Comparison of ENCODE assay signal across 11 cellular contexts in genomic region chr16:67937713-67938112, GRCh38. TPM values are rescaled to one million over a fixed set of nuclear protein-coding genes. Genes with fewer than 3 reads are reported as not detected.
A peak's percentile ranks its signal among the peaks of the same experiment; 100 is the strongest.
DNase-seq lines count a peak whose midpoint lies in the region; ATAC-seq and TF ChIP-seq lines count a peak whose summit lies in the region.
"Not testable (repeated sequence)": the region's sequence is repeated elsewhere in the genome, so short reads cannot be mapped to it uniquely, and the experiment has no call there.
"Had no signal": no experiment of that assay in that cellular context is flagged by ENCODE, and none has a peak within 500 bp of the region (broad histone marks: within the 10 kb centered on the region; RNA-seq: fewer than 3 reads in every experiment).

No MANE protein-coding gene starts in this region.

- H3K4me3 ChIP-seq in A673 (ENCODE audit: low read depth, low read length, poor library complexity, severe bottlenecking) (peak overlapping the region; percentile 85), neutrophil (ENCODE audit: low read depth in 1 of 2, low read length in 1 of 2) (peak overlapping the region in 1 of 2 experiments; percentile 89)
- H3K4me3 ChIP-seq in heart left ventricle: not testable (repeated sequence)

- not testable (repeated sequence) for TF ChIP-seq POLR2A in heart left ventricle (IDR thresholded peaks at IDR 0.05)

- H3K36me3 ChIP-seq in A673 (ENCODE audit: insufficient read depth, low read length, poor library complexity, severe bottlenecking): not testable (repeated sequence)
- H3K36me3 ChIP-seq in heart left ventricle (peaks cover 0 to 63% (median 40%) of the 10 kb centered on the region in 9 donors), neutrophil (peaks cover 31% of the 10 kb centered on the region)

- intact Hi-C loops in A673 (cut with micrococcal nuclease; ENCODE audit: unreplicated experiment): not testable (repeated sequence)
- intact Hi-C loops in heart left ventricle (cut with DNase I): loop anchor here in 5 of 10 donors (5.0 to 10.0 kb wide), 3 partner anchors 97 to 413 kb away; partner anchors contain the start of gene RIPOR1 (in 2 of the 5)

- peak overlapping the region; percentile 60 for H3K4me3 Mint-ChIP-seq in HFFc6
- peak overlapping the region; percentile 24; the same call in 1 of the 2 replicates for H3K4me3 Mint-ChIP-seq in WTC11
- H3K4me3 Mint-ChIP-seq in activated naive CD8-positive, alpha-beta T cell treated with anti-CD3 and anti-CD28 coated beads, Interleukin-2, amount 10 ng/mL, durations not matched to agents 7 days and 5 days: peak overlapping the region; percentile 99

- not testable (repeated sequence) for H3K27ac ChIP-seq in A673 (ENCODE audit: low read depth, low read length, poor library complexity, severe bottlenecking)
- H3K27ac ChIP-seq in heart left ventricle (peak overlapping the region in 7 of 12 donors; percentile 87 to 99 (median 92)), neutrophil (peak overlapping the region; percentile 95)

- H3K27me3 Mint-ChIP-seq in HFFc6 (ENCODE audit: insufficient read depth): peaks cover 43% of the 10 kb centered on the region
- H3K27me3 Mint-ChIP-seq in WTC11 (ENCODE audit: low read depth); activated naive CD8-positive, alpha-beta T cell treated with anti-CD3 and anti-CD28 coated beads, Interleukin-2, amount 10 ng/mL, durations not matched to agents 7 days and 5 days: not testable (repeated sequence)

- not testable (repeated sequence) for BruUV-seq in A673 (replicated peaks; lab: Mats Ljungman, UMichigan)

- H3K27me3 ChIP-seq in A673 (replicated peaks; ENCODE audit: insufficient read depth, low read depth, low read length, poor library complexity); heart left ventricle; neutrophil: not testable (repeated sequence)

- peaks cover 15% of the 10 kb centered on the region; the same call in 1 of the 2 replicates for H3K36me3 Mint-ChIP-seq in HFFc6 (ENCODE audit: low read depth)
- H3K36me3 Mint-ChIP-seq in WTC11: not testable (repeated sequence)
- peaks cover 27% of the 10 kb centered on the region for H3K36me3 Mint-ChIP-seq in activated naive CD8-positive, alpha-beta T cell treated with anti-CD3 and anti-CD28 coated beads, Interleukin-2, amount 10 ng/mL, durations not matched to agents 7 days and 5 days

- H3K9me3 Mint-ChIP-seq in HFFc6; WTC11; activated naive CD8-positive, alpha-beta T cell treated with anti-CD3 and anti-CD28 coated beads, Interleukin-2, amount 10 ng/mL, durations not matched to agents 7 days and 5 days: not testable (repeated sequence)

- peaks cover 29% of the 10 kb centered on the region for H3K4me1 Mint-ChIP-seq in HFFc6 (ENCODE audit: low read depth)
- H3K4me1 Mint-ChIP-seq in WTC11: peaks cover 27% of the 10 kb centered on the region
- peaks cover 43% of the 10 kb centered on the region for H3K4me1 Mint-ChIP-seq in activated naive CD8-positive, alpha-beta T cell treated with anti-CD3 and anti-CD28 coated beads, Interleukin-2, amount 10 ng/mL, durations not matched to agents 7 days and 5 days

- DNase-seq in A673 (ENCODE audit: low spot score); HFFc6; WTC11 (ENCODE audit: low spot score); activated naive CD8-positive, alpha-beta T cell treated with anti-CD3 and anti-CD28 coated beads, Interleukin-2, amount 10 ng/mL, durations not matched to agents 7 days and 5 days; heart left ventricle: not testable (repeated sequence)

- not testable (repeated sequence) for TF ChIP-seq CTCF in A673 (conservative IDR thresholded peaks at IDR 0.05; ENCODE audit: low read depth, low read length); HFFc6 (IDR thresholded peaks at IDR 0.05); WTC11 (IDR thresholded peaks at IDR 0.05); heart left ventricle (IDR thresholded peaks at IDR 0.05); neutrophil (IDR thresholded peaks at IDR 0.05)

- 90 to 96% (median 93%) methylated on average over 5 of the region's 5 CpGs for WGBS in heart left ventricle, 4 donors

- CTCF ChIA-PET in A673 (lab: Charles Lee): interaction anchor here (0.6 kb wide), 2 partner anchors 104 to 1378 kb away, joined by 3 to 7 read pairs; no protein-coding TSS in a partner anchor
- CTCF ChIA-PET in WTC11 (lab: Charles Lee): not testable (repeated sequence)

- POLR2A ChIA-PET in A673 (lab: Charles Lee; ENCODE audit: low non-redundant PET): not testable (repeated sequence)
- POLR2A ChIA-PET in WTC11 (lab: Charles Lee): interaction anchor here (4.7 kb wide), 1 partner anchor 53 kb away, joined by 30 read pairs; the partner anchor contains the start of gene NRN1L
- POLR2A ChIA-PET in activated naive CD8-positive, alpha-beta T cell treated with anti-CD3 and anti-CD28 coated beads, Interleukin-2, amount 10 ng/mL, durations not matched to agents 7 days and 5 days (lab: Charles Lee): interaction anchor here (1.3 to 3.6 kb wide), 7 partner anchors 28 to 131 kb away, joined by 3 to 27 read pairs (median 8); partner anchors contain the start of genes SLC12A4 and TSNAXIP1

- peak overlapping the region; percentile 92; the same call in 1 of the 2 replicates for H3K27ac Mint-ChIP-seq in HFFc6
- not testable (repeated sequence) for H3K27ac Mint-ChIP-seq in WTC11
- peak overlapping the region; percentile 96 for H3K27ac Mint-ChIP-seq in activated naive CD8-positive, alpha-beta T cell treated with anti-CD3 and anti-CD28 coated beads, Interleukin-2, amount 10 ng/mL, durations not matched to agents 7 days and 5 days

- not testable (repeated sequence) for H3K9me3 ChIP-seq in A673 (ENCODE audit: low read depth, low read length, poor library complexity, severe bottlenecking); heart left ventricle; neutrophil

- not testable (repeated sequence) for ATAC-seq in WTC11; activated naive CD8-positive, alpha-beta T cell treated with anti-CD3 and anti-CD28 coated beads, Interleukin-2, amount 10 ng/mL, durations not matched to agents 7 days and 5 days (ENCODE audit: low read depth); heart left ventricle

- H3K4me1 ChIP-seq in A673 (ENCODE audit: insufficient read depth, low read length, poor library complexity, severe bottlenecking) (peaks cover 16% of the 10 kb centered on the region), heart left ventricle (peaks cover 0 to 50% (median 24%) of the 10 kb centered on the region in 12 donors), neutrophil (ENCODE audit: control insufficient read depth in 1 of 2, insufficient read depth in 1 of 2, low read depth in 1 of 2, low read length in 1 of 2) (peaks cover 24 to 34% of the 10 kb centered on the region in 2 experiments)

TF ChIP-seq in WTC11, 78 proteins besides CTCF, POLR2A, EP300 and RAD21:
- peak; percentile 80; the same call in 1 of the 2 replicates for TF ChIP-seq ZNF121 (CRISPR knock-in tag; IDR thresholded peaks at IDR 0.05)

RNA-seq across cellular contexts. Expression of gene PSMB10, which starts 1.1 kb away (rescaled TPM):
- total RNA-seq in A673 (2021): 21.6 and 24.8 TPM in 2 replicates
- 10 to 100 TPM; 36.3 to 49.7 (median 40.0) TPM for total RNA-seq in HFFc6 (2021; fragmentation: NEBNext Ultra II Directional; extraction: Animal tissue kit (Norgen Biotek cat#: 25700))
- total RNA-seq in WTC11 (2021): 34.8 to 40.9 TPM (median 35.3 TPM) in 3 replicates
- 100 to 1,000 TPM; 220 to 246 TPM for total RNA-seq in activated naive CD8-positive, alpha-beta T cell treated with anti-CD3 and anti-CD28 coated beads, Interleukin-2, amount 10 ng/mL, durations not matched to agents 7 days and 5 days
- total RNA-seq in heart left ventricle: 100 to 1,000 TPM in 1 of 9 donors, 10 to 100 TPM in 8; 39.4 to 182 (median 60.5) TPM
- polyA plus RNA-seq in heart left ventricle: 100 to 1,000 TPM in 1 of 2 donors, 10 to 100 TPM in 1; 56.9 to 118 TPM

RNA-seq across cellular contexts. Expression of gene CTRL, which starts 6.1 kb away (rescaled TPM):
- total RNA-seq in A673 (2021) (2.9 and 3.2 TPM in 2 replicates), WTC11 (2021) (1.7 to 3.6 TPM (median 2.8 TPM) in 3 replicates), heart left ventricle (1 to 10 TPM in 3 of 9 donors, under 1 TPM in 5, not detected in 1; 0.23 to 2.1 (median 0.74) TPM)
- under 1 TPM; 0.25 to 0.63 (median 0.43) TPM for total RNA-seq in HFFc6 (2021; fragmentation: NEBNext Ultra II Directional; extraction: Animal tissue kit (Norgen Biotek cat#: 25700))
- total RNA-seq in activated naive CD8-positive, alpha-beta T cell treated with anti-CD3 and anti-CD28 coated beads, Interleukin-2, amount 10 ng/mL, durations not matched to agents 7 days and 5 days: 1 to 10 TPM; 4.9 to 7.2 TPM
- polyA plus RNA-seq in heart left ventricle: under 1 TPM; 0.61 to 0.90 TPM

RNA-seq across cellular contexts. Expression of gene LCAT, which starts 6.2 kb away (rescaled TPM):
- total RNA-seq in A673 (2021): 15.5 and 17.6 TPM in 2 replicates
- total RNA-seq in HFFc6 (2021; fragmentation: NEBNext Ultra II Directional; extraction: Animal tissue kit (Norgen Biotek cat#: 25700)): 10 to 100 TPM; 17.6 to 21.8 (median 19.8) TPM
- total RNA-seq in WTC11 (2021): 23.3 to 38.3 TPM (median 25.8 TPM) in 3 replicates
- 10 to 100 TPM; 17.6 to 23.6 TPM for total RNA-seq in activated naive CD8-positive, alpha-beta T cell treated with anti-CD3 and anti-CD28 coated beads, Interleukin-2, amount 10 ng/mL, durations not matched to agents 7 days and 5 days
- total RNA-seq in heart left ventricle: 10 to 100 TPM in 7 of 9 donors, 1 to 10 TPM in 2; 9.7 to 24.1 (median 18.2) TPM
- 10 to 100 TPM; 10.9 to 31.7 TPM for polyA plus RNA-seq in heart left ventricle

RNA-seq across cellular contexts. Expression of gene SLC12A4, which starts 30.7 kb away (rescaled TPM):
- 41.9 and 47.6 TPM in 2 replicates for total RNA-seq in A673 (2021)
- total RNA-seq in HFFc6 (2021; fragmentation: NEBNext Ultra II Directional; extraction: Animal tissue kit (Norgen Biotek cat#: 25700)): 100 to 1,000 TPM in 1 of 6 experiments, 10 to 100 TPM in 5; 89.8 to 113 (median 98.9) TPM
- 67.5 to 94.1 TPM (median 73.7 TPM) in 3 replicates for total RNA-seq in WTC11 (2021)
- 10 to 100 TPM; 43.9 to 48.7 TPM for total RNA-seq in activated naive CD8-positive, alpha-beta T cell treated with anti-CD3 and anti-CD28 coated beads, Interleukin-2, amount 10 ng/mL, durations not matched to agents 7 days and 5 days
- total RNA-seq in heart left ventricle: 10 to 100 TPM; 64.6 to 92.2 (median 86.8) TPM
- polyA plus RNA-seq in heart left ventricle: 10 to 100 TPM; 65.3 to 81.5 TPM

RNA-seq across cellular contexts. Expression of gene DPEP3, which starts 42.6 kb away (rescaled TPM):
- not detected in 2 replicates for total RNA-seq in A673 (2021)
- not detected for total RNA-seq in HFFc6 (2021; fragmentation: NEBNext Ultra II Directional; extraction: Animal tissue kit (Norgen Biotek cat#: 25700))
- 1.6 to 2.7 TPM (median 2.5 TPM) in 3 replicates for total RNA-seq in WTC11 (2021)
- total RNA-seq in activated naive CD8-positive, alpha-beta T cell treated with anti-CD3 and anti-CD28 coated beads, Interleukin-2, amount 10 ng/mL, durations not matched to agents 7 days and 5 days: under 1 TPM; 0.54 to 0.64 TPM
- total RNA-seq in heart left ventricle: under 1 TPM in 2 of 9 donors, not detected in 7; 0.13 to 0.16 TPM
- polyA plus RNA-seq in heart left ventricle: not detected
- total RNA-seq: IMR-90, PC-3, skeletal muscle tissue, ureter had no signal
- polyA plus RNA-seq: IMR-90, pancreas had no signal

Comparison
In these comparisons a context has a peak if more than half of its experiments do, and no peak if none do; other contexts are left out.
1. H3K4me3 Mint-ChIP-seq: peak in every context shown above with its lines; median percentile 99 in activated naive CD8-positive, alpha-beta T cell treated with anti-CD3 and anti-CD28 coated beads, Interleukin-2, amount 10 ng/mL, durations not matched to agents 7 days and 5 days; 60 in HFFc6; 24 in WTC11.